In genomic region chr19:35955881-35956634, GRCh38 we compare ENCODE assay signal across 30 cellular contexts. TPM values are rescaled to one million over a fixed set of nuclear protein-coding genes. Genes with fewer than 3 reads are reported as not detected.
A peak's percentile ranks its signal among the peaks of the same experiment; 100 is the strongest.
DNase-seq lines count a peak whose midpoint lies in the region; ATAC-seq and TF ChIP-seq lines count a peak whose summit lies in the region.
"Had no signal": no experiment of that assay in that cellular context is flagged by ENCODE, and none has a peak within 500 bp of the region (broad histone marks: within the 10 kb centered on the region; RNA-seq: fewer than 3 reads in every experiment).

No MANE protein-coding gene starts in this region.

- H3K4me3 Mint-ChIP-seq in natural killer cell: peak overlapping the region; percentile 55
- H3K4me3 Mint-ChIP-seq in natural killer cell treated with Interleukin-12 subunit alpha and Interleukin-12 subunit beta and Interleukin-15 and Interleukin-18, amount 100 ng/mL, for 72 hours: no peak overlapping the region
- H3K4me3 Mint-ChIP-seq in activated CD4-positive, alpha-beta memory T cell treated with anti-CD3 and anti-CD28 coated beads, Interleukin-2, amount 10 ng/mL, durations not matched to agents 7 days and 5 days: no peak overlapping the region
- no peak overlapping the region for H3K4me3 Mint-ChIP-seq in osteocyte (ENCODE audit: unreplicated experiment)
- H3K4me3 Mint-ChIP-seq: H9; neural crest cell; stimulated activated memory B cell treated with anti-CD40 and anti-IgM and Interleukin-4, amounts not matched to agents 10 μg/mL and 1 μg/mL and 100 μg/mL, for 72 hours had no signal

- H3K4me1 Mint-ChIP-seq in natural killer cell (peaks cover 22 to 29% of the 10 kb centered on the region in 2 donors), osteocyte (ENCODE audit: unreplicated experiment) (no peaks in the 10 kb centered on the region)
- H3K4me1 Mint-ChIP-seq in natural killer cell treated with Interleukin-12 subunit alpha and Interleukin-12 subunit beta and Interleukin-15 and Interleukin-18, amount 100 ng/mL, for 72 hours (ENCODE audit: low read depth in 2 of 2): peaks cover 34 to 43% of the 10 kb centered on the region in 2 donors
- H3K4me1 Mint-ChIP-seq in activated CD4-positive, alpha-beta memory T cell treated with anti-CD3 and anti-CD28 coated beads, Interleukin-2, amount 10 ng/mL, durations not matched to agents 7 days and 5 days: peaks cover 40% of the 10 kb centered on the region
- H3K4me1 Mint-ChIP-seq: neural crest cell had no signal

- CTCF ChIA-PET in activated CD4-positive, alpha-beta memory T cell treated with anti-CD3 and anti-CD28 coated beads, Interleukin-2, amount 10 ng/mL, durations not matched to agents 7 days and 5 days (lab: Charles Lee): interaction anchor here (0.7 to 1.3 kb wide), 3 partner anchors 98 to 579 kb away, joined by 3 read pairs; partner anchors contain the start of gene THAP8

- peak overlapping the region in 1 of 2 donors; percentile 29 for H3K27ac Mint-ChIP-seq in natural killer cell
- H3K27ac Mint-ChIP-seq in natural killer cell treated with Interleukin-12 subunit alpha and Interleukin-12 subunit beta and Interleukin-15 and Interleukin-18, amount 100 ng/mL, for 72 hours: peak overlapping the region in 1 of 2 donors; percentile 66
- H3K27ac Mint-ChIP-seq in activated CD4-positive, alpha-beta memory T cell treated with anti-CD3 and anti-CD28 coated beads, Interleukin-2, amount 10 ng/mL, durations not matched to agents 7 days and 5 days: peak overlapping the region; percentile 35
- no peak overlapping the region for H3K27ac Mint-ChIP-seq in osteocyte (ENCODE audit: unreplicated experiment)
- H3K27ac Mint-ChIP-seq: H9; IgD-negative memory B cell; stimulated activated memory B cell treated with anti-CD40 and anti-IgM and Interleukin-4, amounts not matched to agents 10 μg/mL and 1 μg/mL and 100 μg/mL, for 72 hours had no signal

- H3K27me3 Mint-ChIP-seq in natural killer cell (ENCODE audit: low read depth in 2 of 2) (peaks cover 11 to 12% of the 10 kb centered on the region in 2 donors), osteocyte (ENCODE audit: unreplicated experiment) (peaks cover 28% of the 10 kb centered on the region)
- peaks cover 6 to 9% of the 10 kb centered on the region in 2 donors for H3K27me3 Mint-ChIP-seq in natural killer cell treated with Interleukin-12 subunit alpha and Interleukin-12 subunit beta and Interleukin-15 and Interleukin-18, amount 100 ng/mL, for 72 hours
- peaks cover 25% of the 10 kb centered on the region for H3K27me3 Mint-ChIP-seq in activated CD4-positive, alpha-beta memory T cell treated with anti-CD3 and anti-CD28 coated beads, Interleukin-2, amount 10 ng/mL, durations not matched to agents 7 days and 5 days

- POLR2A ChIA-PET in activated CD4-positive, alpha-beta memory T cell treated with anti-CD3 and anti-CD28 coated beads, Interleukin-2, amount 10 ng/mL, durations not matched to agents 7 days and 5 days (lab: Charles Lee): no interaction called here

- no peaks in the 10 kb centered on the region for H3K9me3 Mint-ChIP-seq in natural killer cell
- H3K9me3 Mint-ChIP-seq in natural killer cell treated with Interleukin-12 subunit alpha and Interleukin-12 subunit beta and Interleukin-15 and Interleukin-18, amount 100 ng/mL, for 72 hours: no peaks in the 10 kb centered on the region
- H3K9me3 Mint-ChIP-seq in activated CD4-positive, alpha-beta memory T cell treated with anti-CD3 and anti-CD28 coated beads, Interleukin-2, amount 10 ng/mL, durations not matched to agents 7 days and 5 days: peaks cover 4% of the 10 kb centered on the region
- H3K9me3 Mint-ChIP-seq in osteocyte (ENCODE audit: unreplicated experiment): peaks cover 5% of the 10 kb centered on the region

- TF ChIP-seq CTCF in natural killer cell (IDR thresholded peaks at IDR 0.05): no peak
- TF ChIP-seq CTCF in osteocyte (IDR thresholded peaks at IDR 0.05): no peak

- H3K36me3 Mint-ChIP-seq in natural killer cell (no peaks in the 10 kb centered on the region), osteocyte (ENCODE audit: unreplicated experiment) (no peaks in the 10 kb centered on the region)
- H3K36me3 Mint-ChIP-seq in natural killer cell treated with Interleukin-12 subunit alpha and Interleukin-12 subunit beta and Interleukin-15 and Interleukin-18, amount 100 ng/mL, for 72 hours: no peaks in the 10 kb centered on the region
- peaks cover 5% of the 10 kb centered on the region for H3K36me3 Mint-ChIP-seq in activated CD4-positive, alpha-beta memory T cell treated with anti-CD3 and anti-CD28 coated beads, Interleukin-2, amount 10 ng/mL, durations not matched to agents 7 days and 5 days (ENCODE audit: low read depth)
- H3K36me3 Mint-ChIP-seq: IgD-negative memory B cell; stimulated activated memory B cell treated with anti-CD40 and anti-IgM and Interleukin-4, amounts not matched to agents 10 μg/mL and 1 μg/mL and 100 μg/mL, for 72 hours had no signal

- DNase-seq in natural killer cell: no peak
- no peak for DNase-seq in natural killer cell treated with Interleukin-12 subunit alpha and Interleukin-12 subunit beta and Interleukin-15 and Interleukin-18, amount 100 ng/mL, for 72 hours (ENCODE audit: low spot score)
- peak; percentile 78 for DNase-seq in MV-4-11 (lab: John Stamatoyannopoulos, UW)
- no peak for DNase-seq in activated CD4-positive, alpha-beta memory T cell treated with anti-CD3 and anti-CD28 coated beads, Interleukin-2, amount 10 ng/mL, durations not matched to agents 7 days and 5 days
- DNase-seq in osteocyte (ENCODE audit: extremely low spot score, unreplicated experiment): no peak
- DNase-seq in EL: no peak
- DNase-seq: activated CD4-positive, CD25-positive, alpha-beta regulatory T cell treated with anti-CD3 and anti-CD28 coated beads, Interleukin-2, amount 50 U/mL, for 72 hours; activated effector memory CD4-positive, alpha-beta T cell treated with anti-CD3 and anti-CD28 coated beads, Interleukin-2, amount 50 U/mL, for 16 hours; body of pancreas; C1 segment of cervical spinal cord; esophagus squamous epithelium; foreskin melanocyte; H9; heart right ventricle; left cardiac atrium; mucosa of descending colon; NCI-H1436 treated with DMSO at 0.1 percent for 48 hours; NCI-H2171; NCI-H526 treated with DMSO at 0.1 percent for 48 hours; sigmoid colon; SJCRH30; stimulated activated CD4-positive, alpha-beta T cell treated with anti-CD3 and anti-CD28 coated beads, Interleukin-4, amount 100 ng/mL, for 24 hours; upper lobe of right lung had no signal

- intact Hi-C loops in natural killer cell (cut with micrococcal nuclease): no loop called here

- ATAC-seq in natural killer cell: no peak
- ATAC-seq in natural killer cell treated with Interleukin-12 subunit alpha and Interleukin-12 subunit beta and Interleukin-15 and Interleukin-18, amount 100 ng/mL, for 72 hours: no peak
- ATAC-seq in GM19455 (IDR thresholded peaks at IDR 0.05; ENCODE audit: unreplicated experiment): no peak
- ATAC-seq: body of pancreas; heart right ventricle; left cardiac atrium; mucosa of descending colon; stimulated activated memory B cell treated with anti-CD40 and anti-IgM and Interleukin-4, amounts not matched to agents 10 μg/mL and 1 μg/mL and 100 μg/mL, for 72 hours; upper lobe of right lung had no signal

RNA-seq across cellular contexts. Expression of gene LRFN3, which starts 19.9 kb away (rescaled TPM):
- total RNA-seq in natural killer cell (1 to 10 TPM; 2.6 to 9.3 (median 3.2) TPM), osteocyte (24.3 and 25.0 TPM in 2 replicates)
- total RNA-seq in natural killer cell treated with Interleukin-12 subunit alpha and Interleukin-12 subunit beta and Interleukin-15 and Interleukin-18, amount 100 ng/mL, for 72 hours: 10 to 100 TPM in 1 of 2 donors, 1 to 10 TPM in 1; 4.6 to 10.6 TPM
- 10 to 100 TPM; 13.5 to 17.0 TPM for total RNA-seq in activated CD4-positive, alpha-beta memory T cell treated with anti-CD3 and anti-CD28 coated beads, Interleukin-2, amount 10 ng/mL, durations not matched to agents 7 days and 5 days

RNA-seq across cellular contexts. Expression of gene SDHAF1, which starts 38.9 kb away (rescaled TPM):
- total RNA-seq in natural killer cell (10 to 100 TPM in 2 of 3 donors, 1 to 10 TPM in 1; 9.2 to 12.1 (median 10.5) TPM), osteocyte (15.4 and 15.5 TPM in 2 replicates)
- total RNA-seq in natural killer cell treated with Interleukin-12 subunit alpha and Interleukin-12 subunit beta and Interleukin-15 and Interleukin-18, amount 100 ng/mL, for 72 hours: 10 to 100 TPM; 17.6 to 21.4 TPM
- 10 to 100 TPM; 17.3 to 18.3 TPM for total RNA-seq in activated CD4-positive, alpha-beta memory T cell treated with anti-CD3 and anti-CD28 coated beads, Interleukin-2, amount 10 ng/mL, durations not matched to agents 7 days and 5 days

RNA-seq across cellular contexts. Expression of gene TYROBP, which starts 48.0 kb away (rescaled TPM):
- total RNA-seq in natural killer cell: 100 to 1,000 TPM; 439 to 494 (median 469) TPM
- 100 to 1,000 TPM in 1 of 2 donors, 10 to 100 TPM in 1; 65.3 to 235 TPM for total RNA-seq in natural killer cell treated with Interleukin-12 subunit alpha and Interleukin-12 subunit beta and Interleukin-15 and Interleukin-18, amount 100 ng/mL, for 72 hours
- 1 to 10 TPM in 1 of 2 experiments, under 1 TPM in 1; 0.58 to 1.1 TPM for total RNA-seq in activated CD4-positive, alpha-beta memory T cell treated with anti-CD3 and anti-CD28 coated beads, Interleukin-2, amount 10 ng/mL, durations not matched to agents 7 days and 5 days
- total RNA-seq in osteocyte: not detected in 2 replicates
- total RNA-seq: dermis microvascular lymphatic vessel endothelial cell, H9, lung microvascular endothelial cell, M059J, neural crest cell, SJCRH30 had no signal

RNA-seq across cellular contexts. Expression of gene SYNE4, which starts 52.6 kb away (rescaled TPM):
- total RNA-seq in natural killer cell (1 to 10 TPM in 2 of 3 donors, under 1 TPM in 1; 0.41 to 2.6 (median 1.5) TPM), osteocyte (0.55 TPM in 1 of 2 replicates, not detected in the other)
- total RNA-seq in natural killer cell treated with Interleukin-12 subunit alpha and Interleukin-12 subunit beta and Interleukin-15 and Interleukin-18, amount 100 ng/mL, for 72 hours: 1 to 10 TPM; 3.0 to 4.5 TPM
- total RNA-seq in activated CD4-positive, alpha-beta memory T cell treated with anti-CD3 and anti-CD28 coated beads, Interleukin-2, amount 10 ng/mL, durations not matched to agents 7 days and 5 days: 1 to 10 TPM; 1.6 to 2.5 TPM
- total RNA-seq: M059J had no signal

RNA-seq across cellular contexts. Expression of gene HCST, which starts 53.7 kb away (rescaled TPM):
- total RNA-seq in natural killer cell (100 to 1,000 TPM; 281 to 307 (median 296) TPM), osteocyte (0.81 and 0.97 TPM in 2 replicates)
- total RNA-seq in natural killer cell treated with Interleukin-12 subunit alpha and Interleukin-12 subunit beta and Interleukin-15 and Interleukin-18, amount 100 ng/mL, for 72 hours: 100 to 1,000 TPM; 154 to 228 TPM
- 100 to 1,000 TPM; 204 to 218 TPM for total RNA-seq in activated CD4-positive, alpha-beta memory T cell treated with anti-CD3 and anti-CD28 coated beads, Interleukin-2, amount 10 ng/mL, durations not matched to agents 7 days and 5 days
- total RNA-seq: M059J, neural crest cell, SJCRH30 had no signal

Comparison
In these comparisons a context has a peak if more than half of its experiments do, and no peak if none do; other contexts are left out.
1. RNA of gene TYROBP, which starts 48.0 kb away (total RNA-seq): 439 to 494 TPM in natural killer cell and 65.3 to 235 TPM in natural killer cell treated with Interleukin-12 subunit alpha and Interleukin-12 subunit beta and Interleukin-15 and Interleukin-18, amount 100 ng/mL, for 72 hours; 0.58 to 1.1 TPM in activated CD4-positive, alpha-beta memory T cell treated with anti-CD3 and anti-CD28 coated beads, Interleukin-2, amount 10 ng/mL, durations not matched to agents 7 days and 5 days and not detected in osteocyte; every median in the first group is over 10 times any median in the second.